In genomic region chr2:219688560-219689445, GRCh38 we compare ENCODE assay signal across 11 cellular contexts.
A peak's percentile ranks its signal among the peaks of the same experiment; 100 is the strongest.
DNase-seq lines count a peak whose midpoint lies in the region; ATAC-seq and TF ChIP-seq lines count a peak whose summit lies in the region.
"Had no signal": no experiment of that assay in that cellular context is flagged by ENCODE, and none has a peak within 500 bp of the region (broad histone marks: within the 10 kb centered on the region; RNA-seq: fewer than 3 reads in every experiment).

No MANE protein-coding gene starts in this region.

- H3K27me3 Mint-ChIP-seq in glutamatergic neuron (ENCODE audit: unreplicated experiment) = no peaks in the 10 kb centered on the region

- H3K36me3 Mint-ChIP-seq in glutamatergic neuron (ENCODE audit: unreplicated experiment) = peaks cover 8% of the 10 kb centered on the region

- peak overlapping the region; percentile 77 for H3K27ac ChIP-seq in brain microvascular endothelial cell
- H3K27ac ChIP-seq: neutrophil, SK-N-MC had no signal

- no peaks in the 10 kb centered on the region for H3K36me3 ChIP-seq in brain microvascular endothelial cell (replicated peaks)
- H3K36me3 ChIP-seq: neutrophil had no signal

- H3K4me1 Mint-ChIP-seq in glutamatergic neuron (ENCODE audit: low read depth, unreplicated experiment) = peaks cover 5% of the 10 kb centered on the region

- no peak overlapping the region for H3K4me3 Mint-ChIP-seq in glutamatergic neuron (ENCODE audit: unreplicated experiment)

- DNase-seq in A172 (ENCODE audit: low spot score) = peak; percentile 96
- peak; percentile 92 for DNase-seq in HT1080 (ENCODE audit: low read depth)
- DNase-seq in brain microvascular endothelial cell = peak; percentile 84
- DNase-seq in islet precursor cell = peak; percentile 85
- no peak for DNase-seq in NCI-H146 treated with DMSO at 0.1 percent for 48 hours (lab: John Stamatoyannopoulos, UW; ENCODE audit: unreplicated experiment)
- DNase-seq in glutamatergic neuron = no peak

- H3K27me3 ChIP-seq in brain microvascular endothelial cell (replicated peaks) = no peaks in the 10 kb centered on the region

- TF ChIP-seq CTCF in brain microvascular endothelial cell (IDR thresholded peaks at IDR 0.05; ENCODE audit: low read depth, low read length, missing control alignments) (no peak), glutamatergic neuron (IDR thresholded peaks at IDR 0.05; ENCODE audit: partially characterized antibody, unreplicated experiment) (no peak)

- ATAC-seq in HG03354 (IDR thresholded peaks at IDR 0.05; ENCODE audit: poor library complexity, severe bottlenecking, unreplicated experiment) = no peak
- no peak for ATAC-seq in GM19035 (IDR thresholded peaks at IDR 0.05; ENCODE audit: unreplicated experiment)

- H3K27ac Mint-ChIP-seq in glutamatergic neuron (ENCODE audit: unreplicated experiment) = no peak overlapping the region
- H3K27ac Mint-ChIP-seq: activated T-cell treated with anti-CD3 and anti-CD28 coated beads, Interleukin-2, amount 50 U/mL, for 72 hours had no signal

- H3K4me3 ChIP-seq in brain microvascular endothelial cell (ENCODE audit: low read depth, low read length) = peak overlapping the region; percentile 1
- H3K4me3 ChIP-seq: SK-N-MC had no signal

- in situ Hi-C loops in brain microvascular endothelial cell (cut with HindIII; ENCODE audit: low pct_ligation_motif_present, low sequenced_read_pairs) = no loop called here

- H3K9me3 Mint-ChIP-seq in glutamatergic neuron (ENCODE audit: unreplicated experiment) = peaks cover 2% of the 10 kb centered on the region
- H3K9me3 Mint-ChIP-seq: activated T-cell treated with anti-CD3 and anti-CD28 coated beads, Interleukin-2, amount 50 U/mL, for 72 hours had no signal

Comparison
In these comparisons a context has a peak if more than half of its experiments do, and no peak if none do; other contexts are left out.
1. DNase-seq: peak in A172 (single experiment), HT1080 (single experiment), brain microvascular endothelial cell (single experiment) and islet precursor cell (single experiment); none in NCI-H146 treated with DMSO at 0.1 percent for 48 hours (single experiment) and glutamatergic neuron (single experiment).